1 cellular context compared by ENCODE assay signal in the genomic region with DNA sequence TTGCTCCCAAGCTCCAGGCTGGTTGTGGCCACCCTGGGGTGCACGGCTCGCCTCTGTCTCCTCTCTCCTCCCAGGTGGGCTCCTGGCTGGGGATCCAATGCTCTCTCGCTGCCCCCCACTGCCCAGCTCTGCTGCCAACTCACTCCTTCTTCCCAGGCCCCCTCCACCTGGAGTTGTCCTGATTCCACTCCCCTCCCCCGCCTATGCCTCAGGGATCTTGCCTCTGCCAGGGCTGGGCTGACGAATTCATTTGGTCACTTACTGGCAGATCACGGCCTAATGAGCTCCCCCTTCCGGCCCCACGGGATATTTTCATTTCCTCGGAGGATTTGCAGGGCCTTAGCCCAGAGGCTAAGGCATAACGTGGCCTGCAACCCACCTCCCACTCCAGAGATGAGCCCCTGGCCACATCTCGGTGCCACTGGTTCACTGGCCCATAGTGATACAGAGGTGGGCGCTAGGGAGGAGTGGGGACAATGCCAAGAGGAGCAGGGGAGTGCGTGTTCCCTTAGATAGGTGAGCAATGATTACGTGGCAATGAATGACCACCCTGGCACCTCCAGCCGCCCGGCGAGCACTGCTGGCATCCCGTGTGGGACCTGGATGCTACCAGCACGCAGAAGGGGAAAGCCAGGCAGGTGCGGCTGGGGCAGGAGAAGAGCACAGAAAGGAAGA.
TF ChIP-seq lines count a peak whose summit lies in the region.

No MANE protein-coding gene starts in this region.

TF ChIP-seq in WTC11, 78 proteins besides CTCF, POLR2A, EP300 and RAD21 (continued from another document):
- TF ChIP-seq, protein P1, sequence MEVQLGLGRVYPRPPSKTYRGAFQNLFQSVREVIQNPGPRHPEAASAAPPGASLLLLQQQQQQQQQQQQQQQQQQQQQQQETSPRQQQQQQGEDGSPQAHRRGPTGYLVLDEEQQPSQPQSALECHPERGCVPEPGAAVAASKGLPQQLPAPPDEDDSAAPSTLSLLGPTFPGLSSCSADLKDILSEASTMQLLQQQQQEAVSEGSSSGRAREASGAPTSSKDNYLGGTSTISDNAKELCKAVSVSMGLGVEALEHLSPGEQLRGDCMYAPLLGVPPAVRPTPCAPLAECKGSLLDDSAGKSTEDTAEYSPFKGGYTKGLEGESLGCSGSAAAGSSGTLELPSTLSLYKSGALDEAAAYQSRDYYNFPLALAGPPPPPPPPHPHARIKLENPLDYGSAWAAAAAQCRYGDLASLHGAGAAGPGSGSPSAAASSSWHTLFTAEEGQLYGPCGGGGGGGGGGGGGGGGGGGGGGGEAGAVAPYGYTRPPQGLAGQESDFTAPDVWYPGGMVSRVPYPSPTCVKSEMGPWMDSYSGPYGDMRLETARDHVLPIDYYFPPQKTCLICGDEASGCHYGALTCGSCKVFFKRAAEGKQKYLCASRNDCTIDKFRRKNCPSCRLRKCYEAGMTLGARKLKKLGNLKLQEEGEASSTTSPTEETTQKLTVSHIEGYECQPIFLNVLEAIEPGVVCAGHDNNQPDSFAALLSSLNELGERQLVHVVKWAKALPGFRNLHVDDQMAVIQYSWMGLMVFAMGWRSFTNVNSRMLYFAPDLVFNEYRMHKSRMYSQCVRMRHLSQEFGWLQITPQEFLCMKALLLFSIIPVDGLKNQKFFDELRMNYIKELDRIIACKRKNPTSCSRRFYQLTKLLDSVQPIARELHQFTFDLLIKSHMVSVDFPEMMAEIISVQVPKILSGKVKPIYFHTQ (CRISPR knock-in tag; IDR thresholded peaks at IDR 0.05), result no peak
- TF ChIP-seq ELF4 (CRISPR knock-in tag; IDR thresholded peaks at IDR 0.05; ENCODE audit: low read depth) (no peak), JAZF1 (CRISPR knock-in tag; IDR thresholded peaks at IDR 0.05) (no peak), FOXK1 (CRISPR knock-in tag; IDR thresholded peaks at IDR 0.05) (no peak), MXD4 (CRISPR knock-in tag; IDR thresholded peaks at IDR 0.05; ENCODE audit: borderline replicate concordance) (no peak), NR2C2 (CRISPR knock-in tag; IDR thresholded peaks at IDR 0.05) (no peak), OVOL2 (CRISPR knock-in tag; IDR thresholded peaks at IDR 0.05; ENCODE audit: borderline replicate concordance) (no peak)
- TF ChIP-seq, protein P2, sequence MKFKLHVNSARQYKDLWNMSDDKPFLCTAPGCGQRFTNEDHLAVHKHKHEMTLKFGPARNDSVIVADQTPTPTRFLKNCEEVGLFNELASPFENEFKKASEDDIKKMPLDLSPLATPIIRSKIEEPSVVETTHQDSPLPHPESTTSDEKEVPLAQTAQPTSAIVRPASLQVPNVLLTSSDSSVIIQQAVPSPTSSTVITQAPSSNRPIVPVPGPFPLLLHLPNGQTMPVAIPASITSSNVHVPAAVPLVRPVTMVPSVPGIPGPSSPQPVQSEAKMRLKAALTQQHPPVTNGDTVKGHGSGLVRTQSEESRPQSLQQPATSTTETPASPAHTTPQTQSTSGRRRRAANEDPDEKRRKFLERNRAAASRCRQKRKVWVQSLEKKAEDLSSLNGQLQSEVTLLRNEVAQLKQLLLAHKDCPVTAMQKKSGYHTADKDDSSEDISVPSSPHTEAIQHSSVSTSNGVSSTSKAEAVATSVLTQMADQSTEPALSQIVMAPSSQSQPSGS (CRISPR knock-in tag; IDR thresholded peaks at IDR 0.05; ENCODE audit: borderline replicate concordance, low read depth), result no peak
- TF ChIP-seq, protein P3, sequence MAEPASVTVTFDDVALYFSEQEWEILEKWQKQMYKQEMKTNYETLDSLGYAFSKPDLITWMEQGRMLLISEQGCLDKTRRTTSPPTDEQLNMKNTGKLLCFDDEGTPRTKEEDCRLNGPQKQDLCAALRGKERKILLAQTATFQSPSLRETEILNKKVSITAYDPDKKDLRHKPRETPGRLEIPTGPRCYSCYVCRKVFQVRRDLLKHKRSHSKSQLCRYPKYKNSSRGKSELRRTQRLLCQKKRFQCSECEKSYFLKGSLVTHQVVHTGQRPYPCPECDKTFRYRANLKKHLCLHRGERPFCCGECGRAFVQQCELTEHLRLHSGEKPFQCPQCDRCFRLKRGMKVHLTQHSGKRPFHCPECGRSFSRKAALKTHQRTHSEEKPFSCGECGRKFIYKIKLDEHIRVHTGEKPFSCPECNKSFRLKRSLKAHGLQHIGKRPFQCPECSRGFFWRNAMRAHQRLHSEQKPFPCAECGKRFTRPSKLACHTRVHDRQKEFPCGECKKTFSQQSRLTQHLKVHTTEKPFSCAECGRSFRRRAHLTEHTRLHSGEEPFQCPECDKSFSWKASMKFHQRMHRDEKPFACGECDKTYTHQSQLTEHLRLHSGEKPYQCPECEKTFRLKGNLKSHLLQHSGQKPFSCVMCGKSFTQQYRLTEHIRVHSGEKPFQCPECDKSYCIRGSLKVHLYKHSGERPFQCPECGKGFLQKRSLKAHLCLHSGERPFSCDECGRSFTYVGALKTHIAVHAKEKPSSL (CRISPR knock-in tag; conservative IDR thresholded peaks at IDR 0.05), result no peak
- TF ChIP-seq, protein P4, sequence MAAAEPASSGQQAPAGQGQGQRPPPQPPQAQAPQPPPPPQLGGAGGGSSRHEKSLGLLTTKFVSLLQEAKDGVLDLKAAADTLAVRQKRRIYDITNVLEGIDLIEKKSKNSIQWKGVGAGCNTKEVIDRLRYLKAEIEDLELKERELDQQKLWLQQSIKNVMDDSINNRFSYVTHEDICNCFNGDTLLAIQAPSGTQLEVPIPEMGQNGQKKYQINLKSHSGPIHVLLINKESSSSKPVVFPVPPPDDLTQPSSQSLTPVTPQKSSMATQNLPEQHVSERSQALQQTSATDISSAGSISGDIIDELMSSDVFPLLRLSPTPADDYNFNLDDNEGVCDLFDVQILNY (CRISPR knock-in tag; IDR thresholded peaks at IDR 0.05), result no peak
- TF ChIP-seq, protein P5, sequence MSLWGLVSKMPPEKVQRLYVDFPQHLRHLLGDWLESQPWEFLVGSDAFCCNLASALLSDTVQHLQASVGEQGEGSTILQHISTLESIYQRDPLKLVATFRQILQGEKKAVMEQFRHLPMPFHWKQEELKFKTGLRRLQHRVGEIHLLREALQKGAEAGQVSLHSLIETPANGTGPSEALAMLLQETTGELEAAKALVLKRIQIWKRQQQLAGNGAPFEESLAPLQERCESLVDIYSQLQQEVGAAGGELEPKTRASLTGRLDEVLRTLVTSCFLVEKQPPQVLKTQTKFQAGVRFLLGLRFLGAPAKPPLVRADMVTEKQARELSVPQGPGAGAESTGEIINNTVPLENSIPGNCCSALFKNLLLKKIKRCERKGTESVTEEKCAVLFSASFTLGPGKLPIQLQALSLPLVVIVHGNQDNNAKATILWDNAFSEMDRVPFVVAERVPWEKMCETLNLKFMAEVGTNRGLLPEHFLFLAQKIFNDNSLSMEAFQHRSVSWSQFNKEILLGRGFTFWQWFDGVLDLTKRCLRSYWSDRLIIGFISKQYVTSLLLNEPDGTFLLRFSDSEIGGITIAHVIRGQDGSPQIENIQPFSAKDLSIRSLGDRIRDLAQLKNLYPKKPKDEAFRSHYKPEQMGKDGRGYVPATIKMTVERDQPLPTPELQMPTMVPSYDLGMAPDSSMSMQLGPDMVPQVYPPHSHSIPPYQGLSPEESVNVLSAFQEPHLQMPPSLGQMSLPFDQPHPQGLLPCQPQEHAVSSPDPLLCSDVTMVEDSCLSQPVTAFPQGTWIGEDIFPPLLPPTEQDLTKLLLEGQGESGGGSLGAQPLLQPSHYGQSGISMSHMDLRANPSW (CRISPR knock-in tag; conservative IDR thresholded peaks at IDR 0.05; ENCODE audit: low read depth), result no peak
- TF ChIP-seq, protein P6, sequence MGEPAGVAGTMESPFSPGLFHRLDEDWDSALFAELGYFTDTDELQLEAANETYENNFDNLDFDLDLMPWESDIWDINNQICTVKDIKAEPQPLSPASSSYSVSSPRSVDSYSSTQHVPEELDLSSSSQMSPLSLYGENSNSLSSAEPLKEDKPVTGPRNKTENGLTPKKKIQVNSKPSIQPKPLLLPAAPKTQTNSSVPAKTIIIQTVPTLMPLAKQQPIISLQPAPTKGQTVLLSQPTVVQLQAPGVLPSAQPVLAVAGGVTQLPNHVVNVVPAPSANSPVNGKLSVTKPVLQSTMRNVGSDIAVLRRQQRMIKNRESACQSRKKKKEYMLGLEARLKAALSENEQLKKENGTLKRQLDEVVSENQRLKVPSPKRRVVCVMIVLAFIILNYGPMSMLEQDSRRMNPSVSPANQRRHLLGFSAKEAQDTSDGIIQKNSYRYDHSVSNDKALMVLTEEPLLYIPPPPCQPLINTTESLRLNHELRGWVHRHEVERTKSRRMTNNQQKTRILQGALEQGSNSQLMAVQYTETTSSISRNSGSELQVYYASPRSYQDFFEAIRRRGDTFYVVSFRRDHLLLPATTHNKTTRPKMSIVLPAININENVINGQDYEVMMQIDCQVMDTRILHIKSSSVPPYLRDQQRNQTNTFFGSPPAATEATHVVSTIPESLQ (CRISPR knock-in tag; IDR thresholded peaks at IDR 0.05), result no peak
